In the genomic region with DNA sequence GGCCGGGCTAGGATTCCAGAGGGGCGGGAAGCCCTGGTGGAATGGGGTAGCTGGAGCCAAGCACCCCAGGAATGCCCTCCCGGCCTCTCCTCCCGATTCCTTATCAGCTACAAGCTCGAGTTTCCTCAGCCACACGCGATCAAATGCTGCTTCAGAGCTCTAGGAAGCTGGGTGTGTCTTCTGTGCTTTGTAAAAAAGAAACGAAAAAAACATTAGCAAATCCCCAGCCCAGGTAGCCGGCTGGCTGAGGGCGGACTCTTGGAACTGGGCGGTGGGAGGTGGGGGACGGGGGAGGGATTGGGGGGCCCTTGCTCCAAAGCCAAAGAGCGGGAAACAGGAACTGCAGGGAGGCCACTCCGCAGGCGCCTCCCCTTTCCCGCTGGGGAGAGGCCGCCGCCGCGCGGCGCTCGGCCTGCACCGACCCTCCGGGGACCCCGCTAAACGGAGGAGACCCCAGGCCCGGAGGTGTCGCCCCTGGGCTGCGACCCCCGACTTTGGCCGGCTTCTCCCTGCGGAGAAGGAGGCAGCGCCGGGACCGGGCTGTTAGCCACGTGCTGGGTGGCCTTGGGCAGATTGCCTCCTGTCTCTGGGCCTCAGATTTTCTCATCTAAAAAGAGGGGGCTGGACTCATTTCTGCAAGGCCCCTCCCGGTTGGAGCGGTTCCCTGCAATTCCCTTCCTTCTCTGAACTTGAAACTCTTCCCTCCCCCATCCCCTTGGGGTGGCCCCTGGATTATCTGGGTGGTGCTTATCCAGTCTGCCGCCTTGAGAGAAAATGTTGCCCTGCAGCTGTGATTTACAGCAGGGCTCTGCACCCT, we compare ENCODE assay signal across 1 cellular context.
TF ChIP-seq lines count a peak whose summit lies in the region.

No MANE protein-coding gene starts in this region.

TF ChIP-seq in K562, 482 proteins besides CTCF, POLR2A, EP300 and RAD21 (continued from another document and continues in another):
- TF ChIP-seq, protein P1, sequence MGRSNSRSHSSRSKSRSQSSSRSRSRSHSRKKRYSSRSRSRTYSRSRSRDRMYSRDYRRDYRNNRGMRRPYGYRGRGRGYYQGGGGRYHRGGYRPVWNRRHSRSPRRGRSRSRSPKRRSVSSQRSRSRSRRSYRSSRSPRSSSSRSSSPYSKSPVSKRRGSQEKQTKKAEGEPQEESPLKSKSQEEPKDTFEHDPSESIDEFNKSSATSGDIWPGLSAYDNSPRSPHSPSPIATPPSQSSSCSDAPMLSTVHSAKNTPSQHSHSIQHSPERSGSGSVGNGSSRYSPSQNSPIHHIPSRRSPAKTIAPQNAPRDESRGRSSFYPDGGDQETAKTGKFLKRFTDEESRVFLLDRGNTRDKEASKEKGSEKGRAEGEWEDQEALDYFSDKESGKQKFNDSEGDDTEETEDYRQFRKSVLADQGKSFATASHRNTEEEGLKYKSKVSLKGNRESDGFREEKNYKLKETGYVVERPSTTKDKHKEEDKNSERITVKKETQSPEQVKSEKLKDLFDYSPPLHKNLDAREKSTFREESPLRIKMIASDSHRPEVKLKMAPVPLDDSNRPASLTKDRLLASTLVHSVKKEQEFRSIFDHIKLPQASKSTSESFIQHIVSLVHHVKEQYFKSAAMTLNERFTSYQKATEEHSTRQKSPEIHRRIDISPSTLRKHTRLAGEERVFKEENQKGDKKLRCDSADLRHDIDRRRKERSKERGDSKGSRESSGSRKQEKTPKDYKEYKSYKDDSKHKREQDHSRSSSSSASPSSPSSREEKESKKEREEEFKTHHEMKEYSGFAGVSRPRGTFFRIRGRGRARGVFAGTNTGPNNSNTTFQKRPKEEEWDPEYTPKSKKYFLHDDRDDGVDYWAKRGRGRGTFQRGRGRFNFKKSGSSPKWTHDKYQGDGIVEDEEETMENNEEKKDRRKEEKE (IDR thresholded peaks at IDR 0.05; ENCODE audit: borderline replicate concordance in 1 of 2, control insufficient read depth in 1 of 2, low read depth in 2 of 2, low read length in 1 of 2): no peak
- TF ChIP-seq, protein P2, sequence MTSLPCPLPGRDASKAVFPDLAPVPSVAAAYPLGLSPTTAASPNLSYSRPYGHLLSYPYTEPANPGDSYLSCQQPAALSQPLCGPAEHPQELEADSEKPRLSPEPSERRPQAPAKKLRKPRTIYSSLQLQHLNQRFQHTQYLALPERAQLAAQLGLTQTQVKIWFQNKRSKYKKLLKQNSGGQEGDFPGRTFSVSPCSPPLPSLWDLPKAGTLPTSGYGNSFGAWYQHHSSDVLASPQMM (CRISPR knock-in tag; IDR thresholded peaks at IDR 0.05): no peak
- TF ChIP-seq ZKSCAN1 (IDR thresholded peaks at IDR 0.05; ENCODE audit: low read depth, low read length) (no peak), RBBP5 (IDR thresholded peaks at IDR 0.05; ENCODE audit: borderline replicate concordance, insufficient read depth, low read length, poor library complexity, severe bottlenecking) (no peak), ZBED1 (IDR thresholded peaks at IDR 0.05) (no peak), MBD2 (IDR thresholded peaks at IDR 0.05; ENCODE audit: borderline replicate concordance, low read depth) (no peak), FOXK2 (conservative IDR thresholded peaks at IDR 0.05 in 1 of 2, IDR thresholded peaks at IDR 0.05 in 1 of 2; ENCODE audit: low read depth in 2 of 2) (no peak), BDP1 (IDR thresholded peaks at IDR 0.05; ENCODE audit: insufficient read depth, insufficient read length) (no peak), ASH1L (IDR thresholded peaks at IDR 0.05; ENCODE audit: borderline replicate concordance, low read depth, partially characterized antibody) (no peak), ZSCAN29 (IDR thresholded peaks at IDR 0.05) (no peak), CHD2 (IDR thresholded peaks at IDR 0.05; ENCODE audit: low read depth, low read length) (no peak), HNRNPH1 (optimal IDR thresholded peaks at IDR 0.05; ENCODE audit: low read depth, low read length) (no peak), ZNF253 (CRISPR knock-in tag; conservative IDR thresholded peaks at IDR 0.05) (no peak), RBM22 (IDR thresholded peaks at IDR 0.05; ENCODE audit: low read depth, low read length, poor library complexity, severe bottlenecking) (no peak), TGIF2 (CRISPR knock-in tag; IDR thresholded peaks at IDR 0.05) (no peak), YY1 (IDR thresholded peaks at IDR 0.05; ENCODE audit: borderline replicate concordance in 1 of 3, control insufficient read depth in 1 of 3, extremely low read depth in 1 of 3, insufficient read depth in 3 of 3, insufficient read length in 1 of 3, insufficient replicate concordance in 2 of 3, low read depth in 1 of 3, low read length in 2 of 3) (no peak), LCOR (CRISPR knock-in tag; IDR thresholded peaks at IDR 0.05) (no peak), PHF20 (IDR thresholded peaks at IDR 0.05; ENCODE audit: partially characterized antibody) (peak; percentile 77), ZNF778 (CRISPR knock-in tag; IDR thresholded peaks at IDR 0.05) (no peak), EWSR1 (IDR thresholded peaks at IDR 0.05; ENCODE audit: borderline replicate concordance, low read depth, partially characterized antibody) (no peak), ZNF707 (CRISPR knock-in tag; conservative IDR thresholded peaks at IDR 0.05) (no peak), U2AF2 (optimal IDR thresholded peaks at IDR 0.05; ENCODE audit: low read depth, low read length) (no peak), MYBL2 (IDR thresholded peaks at IDR 0.05; ENCODE audit: low read depth) (no peak), MYBL2 (CRISPR knock-in tag; IDR thresholded peaks at IDR 0.05; ENCODE audit: borderline replicate concordance) (no peak), JUNB (CRISPR knock-in tag; conservative IDR thresholded peaks at IDR 0.05) (no peak), CREB1 (IDR thresholded peaks at IDR 0.05) (no peak), CREB1 (CRISPR knock-in tag; IDR thresholded peaks at IDR 0.05) (no peak), ETV5 (CRISPR knock-in tag; IDR thresholded peaks at IDR 0.05; ENCODE audit: low read depth) (no peak), PCBP2 (IDR thresholded peaks at IDR 0.05; ENCODE audit: low read depth, low read length, poor library complexity, severe bottlenecking) (no peak), TFAM (CRISPR knock-in tag; conservative IDR thresholded peaks at IDR 0.05) (no peak), SNIP1 (IDR thresholded peaks at IDR 0.05; ENCODE audit: low read depth) (no peak), ATF1 (CRISPR knock-in tag; IDR thresholded peaks at IDR 0.05) (no peak), ATF1 (tag; IDR thresholded peaks at IDR 0.05) (no peak), TOE1 (IDR thresholded peaks at IDR 0.05; ENCODE audit: borderline replicate concordance) (no peak; the same call in 1 of the 2 replicates), TOE1 (CRISPR knock-in tag; IDR thresholded peaks at IDR 0.05; ENCODE audit: borderline replicate concordance, low read depth) (no peak), ARNT (IDR thresholded peaks at IDR 0.05) (no peak), HDGF (IDR thresholded peaks at IDR 0.05) (0 out of 2 replicates have a peak, but pooled peaks have one; percentile 73), DACH1 (IDR thresholded peaks at IDR 0.05; ENCODE audit: partially characterized antibody) (no peak), MCM2 (IDR thresholded peaks at IDR 0.05; ENCODE audit: low read depth) (no peak), SNRNP70 (optimal IDR thresholded peaks at IDR 0.05; ENCODE audit: low read depth, low read length) (no peak), ZC3H11A (IDR thresholded peaks at IDR 0.05; ENCODE audit: low read depth, low read length) (no peak), ZNF75A (CRISPR knock-in tag; IDR thresholded peaks at IDR 0.05) (no peak), DDX20 (tag; IDR thresholded peaks at IDR 0.05; ENCODE audit: low read depth) (no peak), STAG1 (CRISPR knock-in tag; IDR thresholded peaks at IDR 0.05; ENCODE audit: borderline replicate concordance) (no peak), TBL1XR1 (IDR thresholded peaks at IDR 0.05; ENCODE audit: low read length in 2 of 2) (no peak), NRF1 (conservative IDR thresholded peaks at IDR 0.05 in 1 of 2, IDR thresholded peaks at IDR 0.05 in 1 of 2) (no peak), FOS (IDR thresholded peaks at IDR 0.05; ENCODE audit: extremely low read depth, insufficient read length) (no peak), CBFB (CRISPR knock-in tag; IDR thresholded peaks at IDR 0.05) (no peak), BCOR (IDR thresholded peaks at IDR 0.05) (peak; percentile 99), ZNF134 (CRISPR knock-in tag; conservative IDR thresholded peaks at IDR 0.05) (no peak), SAFB (IDR thresholded peaks at IDR 0.05; ENCODE audit: borderline replicate concordance, low read depth, low read length) (no peak), ZNF146 (CRISPR knock-in tag; IDR thresholded peaks at IDR 0.05; ENCODE audit: unreplicated experiment) (no peak), RBM15 (IDR thresholded peaks at IDR 0.05; ENCODE audit: insufficient read depth, low read length) (no peak), TSC22D4 (tag; IDR thresholded peaks at IDR 0.05) (no peak), CBX3 (IDR thresholded peaks at IDR 0.05; ENCODE audit: borderline replicate concordance in 1 of 2, low read length in 2 of 2) (peak in 1 of 2 experiments; percentile 41; a peak in 1 of 3 replicates)
- TF ChIP-seq, protein P3, sequence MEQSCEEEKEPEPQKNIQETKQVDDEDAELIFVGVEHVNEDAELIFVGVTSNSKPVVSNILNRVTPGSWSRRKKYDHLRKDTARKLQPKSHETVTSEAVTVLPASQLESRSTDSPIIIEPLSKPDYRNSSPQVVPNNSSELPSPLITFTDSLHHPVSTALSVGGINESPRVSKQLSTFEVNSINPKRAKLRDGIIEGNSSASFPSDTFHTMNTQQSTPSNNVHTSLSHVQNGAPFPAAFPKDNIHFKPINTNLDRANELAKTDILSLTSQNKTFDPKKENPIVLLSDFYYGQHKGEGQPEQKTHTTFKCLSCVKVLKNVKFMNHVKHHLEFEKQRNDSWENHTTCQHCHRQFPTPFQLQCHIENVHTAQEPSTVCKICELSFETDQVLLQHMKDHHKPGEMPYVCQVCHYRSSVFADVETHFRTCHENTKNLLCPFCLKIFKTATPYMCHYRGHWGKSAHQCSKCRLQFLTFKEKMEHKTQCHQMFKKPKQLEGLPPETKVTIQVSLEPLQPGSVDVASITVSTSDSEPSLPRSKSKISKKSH (CRISPR knock-in tag; IDR thresholded peaks at IDR 0.05): no peak
- TF ChIP-seq, protein P4, sequence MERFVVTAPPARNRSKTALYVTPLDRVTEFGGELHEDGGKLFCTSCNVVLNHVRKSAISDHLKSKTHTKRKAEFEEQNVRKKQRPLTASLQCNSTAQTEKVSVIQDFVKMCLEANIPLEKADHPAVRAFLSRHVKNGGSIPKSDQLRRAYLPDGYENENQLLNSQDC (CRISPR knock-in tag; IDR thresholded peaks at IDR 0.05): no peak
- TF ChIP-seq, protein P5, sequence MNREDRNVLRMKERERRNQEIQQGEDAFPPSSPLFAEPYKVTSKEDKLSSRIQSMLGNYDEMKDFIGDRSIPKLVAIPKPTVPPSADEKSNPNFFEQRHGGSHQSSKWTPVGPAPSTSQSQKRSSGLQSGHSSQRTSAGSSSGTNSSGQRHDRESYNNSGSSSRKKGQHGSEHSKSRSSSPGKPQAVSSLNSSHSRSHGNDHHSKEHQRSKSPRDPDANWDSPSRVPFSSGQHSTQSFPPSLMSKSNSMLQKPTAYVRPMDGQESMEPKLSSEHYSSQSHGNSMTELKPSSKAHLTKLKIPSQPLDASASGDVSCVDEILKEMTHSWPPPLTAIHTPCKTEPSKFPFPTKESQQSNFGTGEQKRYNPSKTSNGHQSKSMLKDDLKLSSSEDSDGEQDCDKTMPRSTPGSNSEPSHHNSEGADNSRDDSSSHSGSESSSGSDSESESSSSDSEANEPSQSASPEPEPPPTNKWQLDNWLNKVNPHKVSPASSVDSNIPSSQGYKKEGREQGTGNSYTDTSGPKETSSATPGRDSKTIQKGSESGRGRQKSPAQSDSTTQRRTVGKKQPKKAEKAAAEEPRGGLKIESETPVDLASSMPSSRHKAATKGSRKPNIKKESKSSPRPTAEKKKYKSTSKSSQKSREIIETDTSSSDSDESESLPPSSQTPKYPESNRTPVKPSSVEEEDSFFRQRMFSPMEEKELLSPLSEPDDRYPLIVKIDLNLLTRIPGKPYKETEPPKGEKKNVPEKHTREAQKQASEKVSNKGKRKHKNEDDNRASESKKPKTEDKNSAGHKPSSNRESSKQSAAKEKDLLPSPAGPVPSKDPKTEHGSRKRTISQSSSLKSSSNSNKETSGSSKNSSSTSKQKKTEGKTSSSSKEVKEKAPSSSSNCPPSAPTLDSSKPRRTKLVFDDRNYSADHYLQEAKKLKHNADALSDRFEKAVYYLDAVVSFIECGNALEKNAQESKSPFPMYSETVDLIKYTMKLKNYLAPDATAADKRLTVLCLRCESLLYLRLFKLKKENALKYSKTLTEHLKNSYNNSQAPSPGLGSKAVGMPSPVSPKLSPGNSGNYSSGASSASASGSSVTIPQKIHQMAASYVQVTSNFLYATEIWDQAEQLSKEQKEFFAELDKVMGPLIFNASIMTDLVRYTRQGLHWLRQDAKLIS (CRISPR knock-in tag; IDR thresholded peaks at IDR 0.05): no peak
- TF ChIP-seq, protein P6, sequence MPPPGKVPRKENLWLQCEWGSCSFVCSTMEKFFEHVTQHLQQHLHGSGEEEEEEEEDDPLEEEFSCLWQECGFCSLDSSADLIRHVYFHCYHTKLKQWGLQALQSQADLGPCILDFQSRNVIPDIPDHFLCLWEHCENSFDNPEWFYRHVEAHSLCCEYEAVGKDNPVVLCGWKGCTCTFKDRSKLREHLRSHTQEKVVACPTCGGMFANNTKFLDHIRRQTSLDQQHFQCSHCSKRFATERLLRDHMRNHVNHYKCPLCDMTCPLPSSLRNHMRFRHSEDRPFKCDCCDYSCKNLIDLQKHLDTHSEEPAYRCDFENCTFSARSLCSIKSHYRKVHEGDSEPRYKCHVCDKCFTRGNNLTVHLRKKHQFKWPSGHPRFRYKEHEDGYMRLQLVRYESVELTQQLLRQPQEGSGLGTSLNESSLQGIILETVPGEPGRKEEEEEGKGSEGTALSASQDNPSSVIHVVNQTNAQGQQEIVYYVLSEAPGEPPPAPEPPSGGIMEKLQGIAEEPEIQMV (tag; conservative IDR thresholded peaks at IDR 0.05; ENCODE audit: low read depth): no peak
- TF ChIP-seq, protein P7, sequence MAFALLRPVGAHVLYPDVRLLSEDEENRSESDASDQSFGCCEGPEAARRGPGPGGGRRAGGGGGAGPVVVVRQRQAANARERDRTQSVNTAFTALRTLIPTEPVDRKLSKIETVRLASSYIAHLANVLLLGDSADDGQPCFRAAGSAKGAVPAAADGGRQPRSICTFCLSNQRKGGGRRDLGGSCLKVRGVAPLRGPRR (CRISPR knock-in tag; IDR thresholded peaks at IDR 0.05): no peak
- TF ChIP-seq, protein P8, sequence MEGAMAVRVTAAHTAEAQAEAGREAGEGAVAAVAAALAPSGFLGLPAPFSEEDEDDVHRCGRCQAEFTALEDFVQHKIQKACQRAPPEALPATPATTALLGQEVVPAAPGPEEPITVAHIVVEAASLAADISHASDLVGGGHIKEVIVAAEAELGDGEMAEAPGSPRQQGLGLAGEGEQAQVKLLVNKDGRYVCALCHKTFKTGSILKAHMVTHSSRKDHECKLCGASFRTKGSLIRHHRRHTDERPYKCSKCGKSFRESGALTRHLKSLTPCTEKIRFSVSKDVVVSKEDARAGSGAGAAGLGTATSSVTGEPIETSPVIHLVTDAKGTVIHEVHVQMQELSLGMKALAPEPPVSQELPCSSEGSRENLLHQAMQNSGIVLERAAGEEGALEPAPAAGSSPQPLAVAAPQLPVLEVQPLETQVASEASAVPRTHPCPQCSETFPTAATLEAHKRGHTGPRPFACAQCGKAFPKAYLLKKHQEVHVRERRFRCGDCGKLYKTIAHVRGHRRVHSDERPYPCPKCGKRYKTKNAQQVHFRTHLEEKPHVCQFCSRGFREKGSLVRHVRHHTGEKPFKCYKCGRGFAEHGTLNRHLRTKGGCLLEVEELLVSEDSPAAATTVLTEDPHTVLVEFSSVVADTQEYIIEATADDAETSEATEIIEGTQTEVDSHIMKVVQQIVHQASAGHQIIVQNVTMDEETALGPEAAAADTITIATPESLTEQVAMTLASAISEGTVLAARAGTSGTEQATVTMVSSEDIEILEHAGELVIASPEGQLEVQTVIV (CRISPR knock-in tag; IDR thresholded peaks at IDR 0.05; ENCODE audit: borderline replicate concordance): no peak
